In genomic region chr16:74661064-74661463, GRCh38 we compare ENCODE assay signal across 1 cellular context.
TF ChIP-seq lines count a peak whose summit lies in the region.

No MANE protein-coding gene starts in this region.

TF ChIP-seq in H1, 55 proteins besides CTCF, POLR2A, EP300 and RAD21:
- peak; percentile 26; the same call in 1 of the 2 replicates for TF ChIP-seq POLR2AphosphoS5 (IDR thresholded peaks at IDR 0.05; ENCODE audit: low read depth, low read length)
- TF ChIP-seq GTF2F1 (IDR thresholded peaks at IDR 0.05; ENCODE audit: borderline replicate concordance, low read depth, low read length) = no peak
